ENCODE assay signal across 19 cellular contexts in genomic region chr6:38391206-38391908, GRCh38.
DNase-seq lines count a peak whose midpoint lies in the region; ATAC-seq, FAIRE-seq and TF ChIP-seq lines count a peak whose summit lies in the region.
"Had no signal": no experiment of that assay in that cellular context is flagged by ENCODE, and none has a peak within 500 bp of the region (broad histone marks: within the 10 kb centered on the region; RNA-seq: fewer than 3 reads in every experiment).

No MANE protein-coding gene starts in this region.

- peak overlapping the region; percentile 61 for H3K4me2 ChIP-seq in neural progenitor cell
- H3K4me2 ChIP-seq: BLaER1 treated with 17β-estradiol and CSF1 and Interleukin-3, amounts not matched to agents 10 nM and 100 nM had no signal

- H3K36me3 ChIP-seq in neural progenitor cell: no peaks in the 10 kb centered on the region
- H3K36me3 ChIP-seq: BLaER1 treated with 17β-estradiol and CSF1 and Interleukin-3, amounts not matched to agents 10 nM and 100 nM; esophagus muscularis mucosa; right atrium auricular region; transverse colon had no signal

- no peak for TF ChIP-seq POLR2A in H54 (IDR thresholded peaks at IDR 0.05; ENCODE audit: low read depth, low read length)

- H3K9ac ChIP-seq in neural progenitor cell: no peak overlapping the region
- H3K9ac ChIP-seq: BLaER1 treated with 17β-estradiol and CSF1 and Interleukin-3, amounts not matched to agents 10 nM and 100 nM had no signal

- H3K27ac ChIP-seq in neural progenitor cell: no peak overlapping the region
- H3K27ac ChIP-seq: BLaER1 treated with 17β-estradiol and CSF1 and Interleukin-3, amounts not matched to agents 10 nM and 100 nM; coronary artery; esophagus muscularis mucosa; right atrium auricular region; transverse colon had no signal

- peak; percentile 69 for FAIRE-seq in H54 (lab: Jason Lieb, UNC)

- H3K79me2 ChIP-seq in neural progenitor cell (ENCODE audit: low read depth): no peaks in the 10 kb centered on the region

- peak overlapping the region; percentile 11 for H2AFZ ChIP-seq in neural progenitor cell (replicated peaks)

- H3K9me3 Mint-ChIP-seq in chondrocyte (ENCODE audit: low read depth) (peaks cover 2% of the 10 kb centered on the region), neural progenitor cell (no peaks in the 10 kb centered on the region)
- H3K9me3 Mint-ChIP-seq: activated naive CD8-positive, alpha-beta T cell treated with anti-CD3 and anti-CD28 coated beads, Interleukin-2, amount 10 ng/mL, durations not matched to agents 7 days and 5 days; nephron progenitor cell; T-cell had no signal

- H3K9me3 ChIP-seq in neural progenitor cell (ENCODE audit: low read depth): no peaks in the 10 kb centered on the region
- H3K9me3 ChIP-seq: BLaER1 treated with 17β-estradiol and CSF1 and Interleukin-3, amounts not matched to agents 10 nM and 100 nM; esophagus muscularis mucosa; right atrium auricular region; transverse colon had no signal

- H3K36me3 Mint-ChIP-seq in chondrocyte (ENCODE audit: low read depth): peaks cover 2% of the 10 kb centered on the region
- H3K36me3 Mint-ChIP-seq in neural progenitor cell: no peaks in the 10 kb centered on the region

- no peak overlapping the region for H3K4me3 Mint-ChIP-seq in chondrocyte (ENCODE audit: unreplicated experiment)
- H3K4me3 Mint-ChIP-seq in neural progenitor cell: no peak overlapping the region
- H3K4me3 Mint-ChIP-seq: activated naive CD8-positive, alpha-beta T cell treated with anti-CD3 and anti-CD28 coated beads, Interleukin-2, amount 10 ng/mL, durations not matched to agents 7 days and 5 days; nephron progenitor cell; T-cell had no signal

- TF ChIP-seq CTCF in chondrocyte (IDR thresholded peaks at IDR 0.05) (no peak), neural progenitor cell (IDR thresholded peaks at IDR 0.05) (no peak)

- DNase-seq in H54 (ENCODE audit: insufficient read length, low spot score) (peak; percentile 13), NCI-H146 treated with DMSO at 0.1 percent for 48 hours (lab: John Stamatoyannopoulos, UW; ENCODE audit: unreplicated experiment) (peak; percentile 71), chondrocyte (ENCODE audit: low spot score) (no peak), neural progenitor cell (ENCODE audit: low spot score) (peak; percentile 37), GOT3 (lab: John Stamatoyannopoulos, UW) (no peak)
- DNase-seq in stimulated activated CD4-positive, alpha-beta T cell treated with anti-CD3 and anti-CD28 coated beads, Interleukin-15, amount 100 ng/mL, for 24 hours: no peak
- DNase-seq in activated T-cell treated with anti-CD3 and anti-CD28 coated beads, Interleukin-2, amount 50 U/mL, for 48 hours: no peak
- DNase-seq: activated naive CD8-positive, alpha-beta T cell treated with anti-CD3 and anti-CD28 coated beads, Interleukin-2, amount 10 ng/mL, durations not matched to agents 7 days and 5 days; NCI-H1417 treated with DMSO at 0.1 percent for 48 hours; NCI-H524; nephron progenitor cell; stimulated activated CD4-positive, alpha-beta T cell treated with anti-CD3 and anti-CD28 coated beads, Interleukin-2, amount 100 ng/mL, for 24 hours; T-cell; transverse colon had no signal

- H4K20me1 ChIP-seq in neural progenitor cell (ENCODE audit: low read depth): no peaks in the 10 kb centered on the region
- H4K20me1 ChIP-seq: BLaER1 treated with 17β-estradiol and CSF1 and Interleukin-3, amounts not matched to agents 10 nM and 100 nM had no signal

- peak overlapping the region; percentile 19 for H3K4me3 ChIP-seq in neural progenitor cell
- H3K4me3 ChIP-seq: BLaER1 treated with 17β-estradiol and CSF1 and Interleukin-3, amounts not matched to agents 10 nM and 100 nM; coronary artery; esophagus muscularis mucosa; right atrium auricular region; transverse colon had no signal

- H3K27me3 Mint-ChIP-seq in chondrocyte (ENCODE audit: low read depth) (no peaks in the 10 kb centered on the region), neural progenitor cell (ENCODE audit: insufficient read depth, low read depth) (no peaks in the 10 kb centered on the region)
- H3K27me3 Mint-ChIP-seq: activated naive CD8-positive, alpha-beta T cell treated with anti-CD3 and anti-CD28 coated beads, Interleukin-2, amount 10 ng/mL, durations not matched to agents 7 days and 5 days; T-cell had no signal

- H3K4me1 ChIP-seq in neural progenitor cell: peaks cover 15% of the 10 kb centered on the region
- H3K4me1 ChIP-seq: transverse colon had no signal

- no peak for ATAC-seq in HG03520 (IDR thresholded peaks at IDR 0.05; ENCODE audit: unreplicated experiment)
- ATAC-seq: T-cell had no signal

- H3K4me1 Mint-ChIP-seq in chondrocyte (ENCODE audit: low read depth) (peaks cover 24% of the 10 kb centered on the region), neural progenitor cell (no peaks in the 10 kb centered on the region)
- H3K4me1 Mint-ChIP-seq: activated naive CD8-positive, alpha-beta T cell treated with anti-CD3 and anti-CD28 coated beads, Interleukin-2, amount 10 ng/mL, durations not matched to agents 7 days and 5 days had no signal

- no peaks in the 10 kb centered on the region for H3K27me3 ChIP-seq in neural progenitor cell
- H3K27me3 ChIP-seq: BLaER1 treated with 17β-estradiol and CSF1 and Interleukin-3, amounts not matched to agents 10 nM and 100 nM; esophagus muscularis mucosa; right atrium auricular region; transverse colon had no signal

- H3K27ac Mint-ChIP-seq in chondrocyte (ENCODE audit: unreplicated experiment): peak overlapping the region; percentile 88
- no peak overlapping the region for H3K27ac Mint-ChIP-seq in neural progenitor cell
- H3K27ac Mint-ChIP-seq: activated naive CD8-positive, alpha-beta T cell treated with anti-CD3 and anti-CD28 coated beads, Interleukin-2, amount 10 ng/mL, durations not matched to agents 7 days and 5 days; nephron progenitor cell; T-cell had no signal

- H3F3A ChIP-seq in neural progenitor cell (ENCODE audit: low read depth): peaks cover 14% of the 10 kb centered on the region

Comparison
In these comparisons a context has a peak if more than half of its experiments do, and no peak if none do; other contexts are left out.
1. DNase-seq: peak in H54 (single experiment), NCI-H146 treated with DMSO at 0.1 percent for 48 hours (single experiment) and neural progenitor cell (single experiment); none in chondrocyte (single experiment), stimulated activated CD4-positive, alpha-beta T cell treated with anti-CD3 and anti-CD28 coated beads, Interleukin-15, amount 100 ng/mL, for 24 hours (single experiment), GOT3 (single experiment) and activated T-cell treated with anti-CD3 and anti-CD28 coated beads, Interleukin-2, amount 50 U/mL, for 48 hours (0 of 2).